Comparison of ENCODE assay signal across 18 cellular contexts in the genomic region with DNA sequence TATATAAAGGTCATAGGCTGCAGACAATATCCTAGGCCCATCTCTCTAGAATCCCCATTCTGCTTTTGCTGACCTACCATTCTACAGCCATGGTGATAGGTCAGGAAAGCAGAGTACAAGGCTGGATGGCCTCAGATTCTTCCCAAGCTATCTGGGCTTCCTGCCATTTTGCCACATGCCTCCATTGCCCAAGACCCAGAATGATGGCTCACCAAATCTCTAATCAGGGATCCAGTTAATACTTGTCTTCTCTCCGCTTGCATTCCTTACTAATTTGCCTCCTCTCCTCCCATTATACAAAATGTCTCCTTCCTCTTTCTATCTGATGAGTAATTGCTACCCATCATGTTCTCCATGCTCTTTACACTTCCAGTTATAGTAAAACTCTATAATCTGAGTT.
A peak's percentile ranks its signal among the peaks of the same experiment; 100 is the strongest.
DNase-seq lines count a peak whose midpoint lies in the region; ATAC-seq and TF ChIP-seq lines count a peak whose summit lies in the region.
"Had no signal": no experiment of that assay in that cellular context is flagged by ENCODE, and none has a peak within 500 bp of the region (broad histone marks: within the 10 kb centered on the region; RNA-seq: fewer than 3 reads in every experiment).

No MANE protein-coding gene starts in this region.

- no peak overlapping the region for H3K4me3 ChIP-seq in AG10803 (ENCODE audit: low read length)
- H3K4me3 ChIP-seq: A549 had no signal

- no peak for TF ChIP-seq CTCF in AG10803 (conservative IDR thresholded peaks at IDR 0.05; ENCODE audit: low read length)

- ATAC-seq in HG03432 (IDR thresholded peaks at IDR 0.05; ENCODE audit: unreplicated experiment), result no peak
- ATAC-seq: A549 had no signal

- no peak overlapping the region for H3K27ac ChIP-seq in epithelial cell of prostate
- H3K27ac ChIP-seq: A549 had no signal

- DNase-seq in AG10803 (ENCODE audit: low read depth) (peak; percentile 40), MV-4-11 (lab: John Stamatoyannopoulos, UW) (peak; percentile 16), epithelial cell of prostate (ENCODE audit: low read depth, low spot score) (peak; percentile 14), iris pigment epithelial cell (ENCODE audit: low read depth) (peak; percentile 2), DMS 273 treated with DMSO at 0.1 percent for 48 hours (lab: John Stamatoyannopoulos, UW) (no peak), NCI-H2081 treated with DMSO at 0.1 percent for 48 hours (lab: John Stamatoyannopoulos, UW) (no peak), NCI-H446 (lab: John Stamatoyannopoulos, UW) (no peak)
- DNase-seq: COR-L47; DMS53; KBM-7; NCI-H1105 treated with DMSO at 0.1 percent for 48 hours; NCI-H1694 treated with DMSO at 0.1 percent for 48 hours; NCI-H226; NCI-H526; NK-92 treated with Interleukin-12 subunit alpha and Interleukin-12 subunit beta, amount 100 ng/mL, for 24 hours; SIG-M5 had no signal

Comparison
In these comparisons a context has a peak if more than half of its experiments do, and no peak if none do; other contexts are left out.
1. DNase-seq: peak in AG10803 (single experiment), MV-4-11 (single experiment), epithelial cell of prostate (single experiment) and iris pigment epithelial cell (single experiment); none in DMS 273 treated with DMSO at 0.1 percent for 48 hours (single experiment), NCI-H2081 treated with DMSO at 0.1 percent for 48 hours (single experiment) and NCI-H446 (0 of 2).